Comparison of ENCODE assay signal across 8 cellular contexts in genomic region chr20:25584905-25585704, GRCh38. TPM values are rescaled to one million over a fixed set of nuclear protein-coding genes. Genes with fewer than 3 reads are reported as not detected.
DNase-seq lines count a peak whose midpoint lies in the region; ATAC-seq and TF ChIP-seq lines count a peak whose summit lies in the region.

Gene NINL (minus strand): TSS chr20:25585531. CDS start chr20:25526587, 58,944 bp downstream.

- H3F3A ChIP-seq in neural progenitor cell (ENCODE audit: low read depth) = peaks cover 20% of the 10 kb centered on the region

- peak within 1 kb of the TSS; percentile 16 for H3K9ac ChIP-seq in neural progenitor cell

- peak; percentile 63 for ATAC-seq in HG02623 (IDR thresholded peaks at IDR 0.05; ENCODE audit: unreplicated experiment)
- no peak for ATAC-seq in HG03565 (IDR thresholded peaks at IDR 0.05; ENCODE audit: unreplicated experiment)

- intact Hi-C loops in thyroid gland (cut with DNase I) = no loop called here

- peaks cover 3% of the 10 kb centered on the region for H3K36me3 ChIP-seq in neural progenitor cell
- no peaks in the 10 kb centered on the region for H3K36me3 ChIP-seq in thyroid gland

- H3K4me1 Mint-ChIP-seq in neural progenitor cell = peaks cover 20% of the 10 kb centered on the region

- peaks cover 2% of the 10 kb centered on the region for H3K27me3 Mint-ChIP-seq in neural progenitor cell (ENCODE audit: insufficient read depth, low read depth)

- H3K9me3 ChIP-seq in neural progenitor cell (ENCODE audit: low read depth) = no peaks in the 10 kb centered on the region
- H3K9me3 ChIP-seq in thyroid gland = no peaks in the 10 kb centered on the region

- peak within 1 kb of the TSS; percentile 77 for H3K27ac ChIP-seq in neural progenitor cell
- H3K27ac ChIP-seq in thyroid gland = peak within 1 kb of the TSS in 2 of 3 donors; percentile 47 to 80

- peaks cover 2% of the 10 kb centered on the region for H3K9me3 Mint-ChIP-seq in neural progenitor cell

- H2AFZ ChIP-seq in neural progenitor cell (replicated peaks) = peak within 1 kb of the TSS; percentile 73

- no peak for TF ChIP-seq CTCF in neural progenitor cell (IDR thresholded peaks at IDR 0.05)
- no peak for TF ChIP-seq CTCF in thyroid gland (IDR thresholded peaks at IDR 0.05)

- peaks cover 24% of the 10 kb centered on the region for H3K36me3 Mint-ChIP-seq in neural progenitor cell

- H3K4me2 ChIP-seq in neural progenitor cell = peak within 1 kb of the TSS; percentile 91

- peak within 1 kb of the TSS; percentile 93 for H3K4me3 Mint-ChIP-seq in neural progenitor cell

- 1% methylated on average over 13 to 27 of the region's 108 CpGs for WGBS in thyroid gland, 2 donors

- H3K27ac Mint-ChIP-seq in neural progenitor cell = peak within 1 kb of the TSS; percentile 91

- H4K20me1 ChIP-seq in neural progenitor cell (ENCODE audit: low read depth) = peaks cover 33% of the 10 kb centered on the region

- H3K4me3 ChIP-seq in neural progenitor cell = peak within 1 kb of the TSS; percentile 89
- peak within 1 kb of the TSS; percentile 59 to 76 (median 67) for H3K4me3 ChIP-seq in thyroid gland (replicated peaks in 1 of 3)

- TF ChIP-seq POLR2A in thyroid gland (IDR thresholded peaks at IDR 0.05) = peak; percentile 35 to 90

- DNase-seq in DMS53 (lab: John Stamatoyannopoulos, UW) = peak; percentile 89
- peak; percentile 39 for DNase-seq in NCI-H82 treated with DMSO at 0.1 percent for 48 hours (lab: John Stamatoyannopoulos, UW; ENCODE audit: unreplicated experiment)
- DNase-seq in activated effector memory CD4-positive, alpha-beta T cell treated with anti-CD3 and anti-CD28 coated beads, Interleukin-2, amount 50 U/mL, for 16 hours = peak; percentile 74
- peak; percentile 30 for DNase-seq in foreskin melanocyte
- peak; percentile 95 for DNase-seq in neural progenitor cell (ENCODE audit: low spot score)
- peak; percentile 74 to 75 for DNase-seq in thyroid gland

- peaks cover 48% of the 10 kb centered on the region for H3K79me2 ChIP-seq in neural progenitor cell (ENCODE audit: low read depth)

- H3K27me3 ChIP-seq in neural progenitor cell = no peaks in the 10 kb centered on the region
- no peaks in the 10 kb centered on the region for H3K27me3 ChIP-seq in thyroid gland

- H3K4me1 ChIP-seq in neural progenitor cell (no peaks in the 10 kb centered on the region), thyroid gland (peaks cover 0 to 20% of the 10 kb centered on the region in 2 donors)

RNA-seq across cellular contexts. Expression of gene NINL, which starts in this region (rescaled TPM):
- 21.5 and 32.2 TPM in 2 replicates for total RNA-seq in neural progenitor cell (ENCODE audit: low replicate concordance)
- total RNA-seq in thyroid gland = 10 to 100 TPM; 18.3 to 37.8 (median 23.5) TPM

Comparison
In these comparisons a context has a peak if more than half of its experiments do, and no peak if none do; other contexts are left out.
1. DNase-seq: peak in every context shown above with its lines; median percentile 95 in neural progenitor cell; 89 in DMS53; 74 in thyroid gland; 74 in activated effector memory CD4-positive, alpha-beta T cell treated with anti-CD3 and anti-CD28 coated beads, Interleukin-2, amount 50 U/mL, for 16 hours; 39 in NCI-H82 treated with DMSO at 0.1 percent for 48 hours; 30 in foreskin melanocyte.